16 cellular contexts compared by ENCODE assay signal in the genomic region with DNA sequence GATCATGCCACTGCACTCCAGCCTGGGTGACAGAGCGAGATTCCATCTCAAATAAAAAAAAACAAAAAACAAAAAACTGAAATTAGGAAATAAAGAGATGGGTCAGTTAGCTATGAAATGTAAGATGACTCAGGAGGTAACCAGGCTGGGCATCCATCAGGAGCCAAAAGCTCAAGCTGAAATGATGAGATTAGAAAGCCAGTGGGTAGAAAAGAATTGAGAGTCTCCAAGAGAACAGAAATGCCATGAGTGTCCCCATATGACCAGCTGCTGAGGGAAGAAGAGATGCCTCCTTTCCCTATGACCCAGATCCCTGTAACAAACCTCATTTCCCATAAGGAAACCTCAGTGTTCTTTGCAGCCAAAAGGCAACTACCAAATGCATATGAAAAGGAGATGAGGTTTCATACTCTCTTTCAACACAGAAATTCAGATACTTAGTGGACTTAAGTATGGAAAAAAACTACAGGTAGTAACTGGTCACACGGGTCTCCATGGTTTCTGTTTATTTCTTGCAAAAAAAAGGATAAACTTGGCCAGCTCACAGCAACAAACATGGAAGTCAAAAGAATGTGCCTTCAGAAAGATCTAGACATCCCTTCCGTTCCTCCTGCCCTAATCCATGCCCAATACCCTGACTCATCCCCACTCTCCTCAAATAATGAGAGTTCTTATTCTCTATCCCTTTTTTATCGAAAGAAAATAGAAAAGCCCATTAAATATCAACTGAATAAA. TPM values are rescaled to one million over a fixed set of nuclear protein-coding genes. Genes with fewer than 3 reads are reported as not detected.
A peak's percentile ranks its signal among the peaks of the same experiment; 100 is the strongest.
DNase-seq lines count a peak whose midpoint lies in the region; ATAC-seq and TF ChIP-seq lines count a peak whose summit lies in the region.
"Had no signal": no experiment of that assay in that cellular context is flagged by ENCODE, and none has a peak within 500 bp of the region (broad histone marks: within the 10 kb centered on the region; RNA-seq: fewer than 3 reads in every experiment).

No MANE protein-coding gene starts in this region.

- no peak overlapping the region for H3K4me3 ChIP-seq in AG10803 (ENCODE audit: low read length)
- H3K4me3 ChIP-seq in Loucy (ENCODE audit: low read length, poor library complexity, severe bottlenecking): no peak overlapping the region
- no peak overlapping the region for H3K4me3 ChIP-seq in adrenal gland
- H3K4me3 ChIP-seq in uterus: no peak overlapping the region

- CTCF ChIA-PET in HEK293T (lab: Yijun Ruan, JAX): no interaction called here
- CTCF ChIA-PET in activated CD8-positive, alpha-beta T cell treated with anti-CD3 and anti-CD28 coated beads, Interleukin-2, amount 10 ng/mL, durations not matched to agents 7 days and 5 days (lab: Charles Lee): interaction anchor here (0.9 kb wide), 1 partner anchor 8 kb away, joined by 3 read pairs; no protein-coding TSS in a partner anchor

- H3K9me3 ChIP-seq in Loucy (ENCODE audit: insufficient read depth, low read depth, low read length): no peaks in the 10 kb centered on the region
- no peaks in the 10 kb centered on the region for H3K9me3 ChIP-seq in adrenal gland (replicated peaks in 1 of 3)
- no peaks in the 10 kb centered on the region for H3K9me3 ChIP-seq in uterus

- H3K4me3 Mint-ChIP-seq in chondrocyte (ENCODE audit: unreplicated experiment): no peak overlapping the region
- no peak overlapping the region for H3K4me3 Mint-ChIP-seq in activated CD8-positive, alpha-beta T cell treated with anti-CD3 and anti-CD28 coated beads, Interleukin-2, amount 10 ng/mL, durations not matched to agents 7 days and 5 days

- H2AFZ ChIP-seq in Loucy (ENCODE audit: low read length): no peak overlapping the region

- H3K9ac ChIP-seq in Loucy (ENCODE audit: low read depth, low read length, poor library complexity, severe bottlenecking): no peak overlapping the region
- H3K9ac ChIP-seq: KMS-11 had no signal

- H3K4me2 ChIP-seq in Loucy (ENCODE audit: low read depth, low read length, poor library complexity, severe bottlenecking): peak overlapping the region; percentile 17
- H3K4me2 ChIP-seq: KMS-11 had no signal

- peaks cover 61% of the 10 kb centered on the region for H3K79me2 ChIP-seq in Loucy (ENCODE audit: insufficient read depth, low read length)

- H3F3A ChIP-seq in Loucy (ENCODE audit: low read depth): no peaks in the 10 kb centered on the region

- TF ChIP-seq CTCF in AG10803 (conservative IDR thresholded peaks at IDR 0.05; ENCODE audit: low read length): no peak
- no peak for TF ChIP-seq CTCF in Loucy (conservative IDR thresholded peaks at IDR 0.05; ENCODE audit: low read length)
- TF ChIP-seq CTCF in chondrocyte (IDR thresholded peaks at IDR 0.05): no peak
- TF ChIP-seq CTCF in adrenal gland (IDR thresholded peaks at IDR 0.05): no peak
- no peak for TF ChIP-seq CTCF in uterus (IDR thresholded peaks at IDR 0.05)

- no peaks in the 10 kb centered on the region for H3K36me3 ChIP-seq in Loucy (ENCODE audit: insufficient read depth, low read length)
- H3K36me3 ChIP-seq in adrenal gland (replicated peaks in 1 of 2): no peaks in the 10 kb centered on the region
- no peaks in the 10 kb centered on the region for H3K36me3 ChIP-seq in uterus

- no peaks in the 10 kb centered on the region for H3K27me3 ChIP-seq in Loucy (ENCODE audit: insufficient read depth, low read length, poor library complexity, severe bottlenecking)
- no peaks in the 10 kb centered on the region for H3K27me3 ChIP-seq in adrenal gland
- H3K27me3 ChIP-seq in uterus: no peaks in the 10 kb centered on the region

- POLR2A ChIA-PET in HEK293T (lab: Yijun Ruan, JAX): interaction anchor here (4.1 kb wide), 1 partner anchor 8 kb away, joined by 15 read pairs; a partner anchor contains a TSS
- POLR2A ChIA-PET in activated CD8-positive, alpha-beta T cell treated with anti-CD3 and anti-CD28 coated beads, Interleukin-2, amount 10 ng/mL, durations not matched to agents 7 days and 5 days (lab: Charles Lee): interaction anchor here (0.6 to 0.7 kb wide), 2 partner anchors 8 to 20 kb away, joined by 3 to 4 read pairs; a partner anchor contains a TSS

- H3K27me3 Mint-ChIP-seq in chondrocyte (ENCODE audit: low read depth): no peaks in the 10 kb centered on the region
- H3K27me3 Mint-ChIP-seq in activated CD8-positive, alpha-beta T cell treated with anti-CD3 and anti-CD28 coated beads, Interleukin-2, amount 10 ng/mL, durations not matched to agents 7 days and 5 days (ENCODE audit: low read depth): no peaks in the 10 kb centered on the region

- ATAC-seq in activated CD8-positive, alpha-beta T cell treated with anti-CD3 and anti-CD28 coated beads, Interleukin-2, amount 10 ng/mL, durations not matched to agents 7 days and 5 days: no peak

- no peaks in the 10 kb centered on the region for H3K9me3 Mint-ChIP-seq in chondrocyte (ENCODE audit: low read depth)
- H3K9me3 Mint-ChIP-seq in activated CD8-positive, alpha-beta T cell treated with anti-CD3 and anti-CD28 coated beads, Interleukin-2, amount 10 ng/mL, durations not matched to agents 7 days and 5 days (ENCODE audit: insufficient read depth): no peaks in the 10 kb centered on the region

- intact Hi-C loops in adrenal gland (cut with DNase I): no loop called here
- intact Hi-C loops in uterus (cut with DNase I; ENCODE audit: low total_unique reads): no loop called here

- H4K20me1 ChIP-seq in Loucy (ENCODE audit: insufficient read depth, low read length, poor library complexity, severe bottlenecking): no peaks in the 10 kb centered on the region

- H3K4me1 Mint-ChIP-seq in chondrocyte (ENCODE audit: low read depth): peaks cover 28% of the 10 kb centered on the region
- H3K4me1 Mint-ChIP-seq in activated CD8-positive, alpha-beta T cell treated with anti-CD3 and anti-CD28 coated beads, Interleukin-2, amount 10 ng/mL, durations not matched to agents 7 days and 5 days (ENCODE audit: low read depth): peaks cover 29% of the 10 kb centered on the region

- WGBS in adrenal gland, 4 donors: 80 to 92% (median 89%) methylated on average over 4 of the region's 4 CpGs

- peak; percentile 91 for DNase-seq in AG10803 (ENCODE audit: low read depth)
- no peak for DNase-seq in chondrocyte (ENCODE audit: low spot score)
- peak; percentile 41 for DNase-seq in kidney tubule cell (ENCODE audit: low spot score)
- no peak for DNase-seq in HEK293T (ENCODE audit: extremely low spot score)
- DNase-seq in adrenal gland: no peak
- no peak for DNase-seq in activated CD8-positive, alpha-beta T cell treated with anti-CD3 and anti-CD28 coated beads, Interleukin-2, amount 10 ng/mL, durations not matched to agents 7 days and 5 days
- DNase-seq in uterus: no peak
- DNase-seq: activated CD4-positive, alpha-beta T cell treated with anti-CD3 and anti-CD28 coated beads, Interleukin-2, amount 50 U/mL, for 48 hours; DMS53; mesendoderm; NCI-H1930; occipital lobe; Right ventricle myocardium superior; T-helper 9 cell had no signal

- H3K4me1 ChIP-seq in Loucy (ENCODE audit: insufficient read depth, low read length, poor library complexity, severe bottlenecking): peaks cover 58% of the 10 kb centered on the region
- peaks cover 8 to 46% of the 10 kb centered on the region in 2 donors for H3K4me1 ChIP-seq in adrenal gland (replicated peaks in 1 of 2)
- H3K4me1 ChIP-seq in uterus: no peaks in the 10 kb centered on the region

- H3K9me2 ChIP-seq in Loucy (replicated peaks; ENCODE audit: low read depth, low read length): no peaks in the 10 kb centered on the region

- no peaks in the 10 kb centered on the region for H3K36me3 Mint-ChIP-seq in chondrocyte (ENCODE audit: low read depth)
- peaks cover 17% of the 10 kb centered on the region for H3K36me3 Mint-ChIP-seq in activated CD8-positive, alpha-beta T cell treated with anti-CD3 and anti-CD28 coated beads, Interleukin-2, amount 10 ng/mL, durations not matched to agents 7 days and 5 days (ENCODE audit: low read depth)

- TF ChIP-seq POLR2A in adrenal gland (IDR thresholded peaks at IDR 0.05): no peak
- TF ChIP-seq POLR2A in uterus (IDR thresholded peaks at IDR 0.05): no peak

- peak overlapping the region; percentile 74 for H3K27ac Mint-ChIP-seq in chondrocyte (ENCODE audit: unreplicated experiment)
- H3K27ac Mint-ChIP-seq in activated CD8-positive, alpha-beta T cell treated with anti-CD3 and anti-CD28 coated beads, Interleukin-2, amount 10 ng/mL, durations not matched to agents 7 days and 5 days: no peak overlapping the region

- H3K27ac ChIP-seq in adrenal gland (no peak overlapping the region), uterus (no peak overlapping the region)
- H3K27ac ChIP-seq: KMS-11 had no signal

TF ChIP-seq in HEK293T, 16 proteins besides CTCF, POLR2A, EP300 and RAD21:
- no peak for TF ChIP-seq ARNT (IDR thresholded peaks at IDR 0.05)
- no peak for TF ChIP-seq FOXM1 (IDR thresholded peaks at IDR 0.05; ENCODE audit: borderline replicate concordance)
- TF ChIP-seq BHLHE40 (IDR thresholded peaks at IDR 0.05; ENCODE audit: borderline replicate concordance): no peak
- TF ChIP-seq, protein P1, sequence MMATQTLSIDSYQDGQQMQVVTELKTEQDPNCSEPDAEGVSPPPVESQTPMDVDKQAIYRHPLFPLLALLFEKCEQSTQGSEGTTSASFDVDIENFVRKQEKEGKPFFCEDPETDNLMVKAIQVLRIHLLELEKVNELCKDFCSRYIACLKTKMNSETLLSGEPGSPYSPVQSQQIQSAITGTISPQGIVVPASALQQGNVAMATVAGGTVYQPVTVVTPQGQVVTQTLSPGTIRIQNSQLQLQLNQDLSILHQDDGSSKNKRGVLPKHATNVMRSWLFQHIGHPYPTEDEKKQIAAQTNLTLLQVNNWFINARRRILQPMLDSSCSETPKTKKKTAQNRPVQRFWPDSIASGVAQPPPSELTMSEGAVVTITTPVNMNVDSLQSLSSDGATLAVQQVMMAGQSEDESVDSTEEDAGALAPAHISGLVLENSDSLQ (IDR thresholded peaks at IDR 0.05): no peak

RNA-seq across cellular contexts. Expression of a gene that starts 8.1 kb away (rescaled TPM):
- total RNA-seq in chondrocyte (8.0 to 14.0 TPM (median 10.3 TPM) in 3 replicates), adrenal gland (10 to 100 TPM; 50.6 to 90.6 (median 79.8) TPM), uterus (10 to 100 TPM in 3 of 4 donors, 1 to 10 TPM in 1; 6.3 to 36.7 (median 15.4) TPM)
- polyA plus RNA-seq in adrenal gland: 10 to 100 TPM; 22.0 to 78.3 (median 27.1) TPM
- 10 to 100 TPM; 11.9 to 12.1 TPM for total RNA-seq in activated CD8-positive, alpha-beta T cell treated with anti-CD3 and anti-CD28 coated beads, Interleukin-2, amount 10 ng/mL, durations not matched to agents 7 days and 5 days

Comparison
In these comparisons a context has a peak if more than half of its experiments do, and no peak if none do; other contexts are left out.
1. DNase-seq: peak in AG10803 (single experiment) and kidney tubule cell (single experiment); none in chondrocyte (single experiment), HEK293T (single experiment), adrenal gland (0 of 7), activated CD8-positive, alpha-beta T cell treated with anti-CD3 and anti-CD28 coated beads, Interleukin-2, amount 10 ng/mL, durations not matched to agents 7 days and 5 days (single experiment) and uterus (0 of 2).